Comparison of ENCODE assay signal across 8 cellular contexts in the genomic region with DNA sequence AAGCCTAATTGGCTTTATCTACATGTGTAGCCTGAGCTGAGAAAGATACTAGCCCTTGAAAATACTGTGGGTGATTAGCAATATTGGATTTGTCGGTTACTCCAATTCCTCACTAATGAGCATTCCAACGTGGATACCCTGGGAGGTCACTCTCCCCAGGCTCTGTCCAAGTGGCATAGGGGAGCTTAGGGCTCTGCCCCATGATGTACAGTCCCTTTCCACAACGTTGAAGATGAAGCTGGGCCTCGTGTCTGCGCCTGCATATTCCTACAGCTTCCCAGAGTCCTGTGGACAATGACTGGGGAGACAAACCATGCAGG. TPM values are rescaled to one million over a fixed set of nuclear protein-coding genes. Genes with fewer than 3 reads are reported as not detected.
DNase-seq lines count a peak whose midpoint lies in the region; ATAC-seq and TF ChIP-seq lines count a peak whose summit lies in the region.

No MANE protein-coding gene starts in this region.

- 30 to 38% methylated on average over 4 to 5 of the region's 5 CpGs for whole genome bisulfite sequencing in body of pancreas, 2 donors

- H3K27me3 ChIP-seq in body of pancreas = no peaks in the 10 kb centered on the region

- TF ChIP-seq CTCF in CD14-positive monocyte (IDR thresholded peaks at IDR 0.05) = no peak
- TF ChIP-seq CTCF in LNCaP clone FGC (IDR thresholded peaks at IDR 0.05; ENCODE audit: control insufficient read depth, extremely low read depth, insufficient read depth) = no peak
- TF ChIP-seq CTCF in body of pancreas (IDR thresholded peaks at IDR 0.05) = no peak

- H3K4me3 ChIP-seq in LNCaP clone FGC (ENCODE audit: low read depth, low read length) = peak overlapping the region; percentile 94
- H3K4me3 ChIP-seq in body of pancreas = no peak overlapping the region

- TF ChIP-seq POLR2A in body of pancreas (IDR thresholded peaks at IDR 0.05) = no peak

- no peak for ATAC-seq in body of pancreas
- ATAC-seq in naive thymus-derived CD8-positive, alpha-beta T cell = no peak
- no peak for ATAC-seq in GM21526 (IDR thresholded peaks at IDR 0.05; ENCODE audit: low FRiP score, unreplicated experiment)
- no peak for ATAC-seq in GM21390 (IDR thresholded peaks at IDR 0.05; ENCODE audit: unreplicated experiment)

- H3K4me1 Mint-ChIP-seq in CD14-positive monocyte = peaks cover 59% of the 10 kb centered on the region
- H3K4me1 Mint-ChIP-seq in naive thymus-derived CD8-positive, alpha-beta T cell = peaks cover 21 to 80% (median 57%) of the 10 kb centered on the region in 4 donors

- peaks cover 0 to 22% of the 10 kb centered on the region in 2 donors for H3K36me3 ChIP-seq in body of pancreas (replicated peaks in 1 of 2; ENCODE audit: insufficient read depth in 1 of 2, low read depth in 2 of 2)

- H3K27ac Mint-ChIP-seq in CD14-positive monocyte = peak overlapping the region; percentile 10 to 88 (median 82)
- H3K27ac Mint-ChIP-seq in naive thymus-derived CD8-positive, alpha-beta T cell = peak overlapping the region; percentile 76 to 100 (median 89)

- H3K9me3 ChIP-seq in body of pancreas = no peaks in the 10 kb centered on the region

- H3K9me3 Mint-ChIP-seq in CD14-positive monocyte = peaks cover 0 to 3% (median 0%) of the 10 kb centered on the region in 7 donors
- H3K9me3 Mint-ChIP-seq in naive thymus-derived CD8-positive, alpha-beta T cell = no peaks in the 10 kb centered on the region

- peaks cover 41% of the 10 kb centered on the region for H3K4me1 ChIP-seq in body of pancreas

- POLR2A ChIA-PET in naive thymus-derived CD8-positive, alpha-beta T cell (lab: Charles Lee) = interaction anchor here (0.5 to 7.0 kb wide), 11 partner anchors 8 to 673 kb away, joined by 3 to 87 read pairs (median 6); a partner anchor contains a TSS

- H3K27me3 Mint-ChIP-seq in CD14-positive monocyte (ENCODE audit: low read depth in 3 of 3) = no peaks in the 10 kb centered on the region
- no peaks in the 10 kb centered on the region for H3K27me3 Mint-ChIP-seq in naive thymus-derived CD8-positive, alpha-beta T cell

- DNase-seq in CD14-positive monocyte (ENCODE audit: low spot score) (no peak), LNCaP clone FGC (ENCODE audit: low read depth) (no peak), body of pancreas (no peak), NCI-H510A (lab: John Stamatoyannopoulos, UW) (no peak), anterior cingulate cortex (lab: John Stamatoyannopoulos, UW) (no peak)
- DNase-seq in naive thymus-derived CD8-positive, alpha-beta T cell = no peak

- peak overlapping the region in 1 of 2 donors; percentile 71 for H3K4me3 Mint-ChIP-seq in CD14-positive monocyte
- H3K4me3 Mint-ChIP-seq in naive thymus-derived CD8-positive, alpha-beta T cell = peak overlapping the region; percentile 94 to 99 (median 98)

- H3K27ac ChIP-seq in body of pancreas = peak overlapping the region in 3 of 4 donors; percentile 41 to 87 (median 79)

- intact Hi-C loops in CD14-positive monocyte (cut with micrococcal nuclease) (loop anchor here in 1 of 2 donors (5.0 to 10.0 kb wide), 5 partner anchors 74 to 674 kb away; a partner anchor contains a TSS), body of pancreas (cut with DNase I) (loop anchor here (10.0 kb wide), 1 partner anchor 264 kb away; no protein-coding TSS in a partner anchor)

- peaks cover 39 to 51% of the 10 kb centered on the region in 2 donors for H3K36me3 Mint-ChIP-seq in CD14-positive monocyte
- peaks cover 15 to 65% (median 37%) of the 10 kb centered on the region in 3 donors for H3K36me3 Mint-ChIP-seq in naive thymus-derived CD8-positive, alpha-beta T cell

RNA-seq across cellular contexts. Expression of a gene that starts 2.6 kb away (rescaled TPM):
- 10 to 100 TPM in 1 of 2 donors, 1 to 10 TPM in 1; 8.7 to 10.6 TPM for polyA plus RNA-seq in CD14-positive monocyte
- 10 to 100 TPM; 10.1 to 23.4 TPM for total RNA-seq in body of pancreas
- total RNA-seq in naive thymus-derived CD8-positive, alpha-beta T cell = 10 to 100 TPM; 24.6 to 24.9 TPM
- 10 to 100 TPM; 11.7 to 16.1 (median 12.2) TPM for polyA plus RNA-seq in naive thymus-derived CD8-positive, alpha-beta T cell

RNA-seq across cellular contexts. Expression of a gene that starts 44.5 kb away (rescaled TPM):
- 10 to 100 TPM; 26.7 to 28.4 TPM for polyA plus RNA-seq in CD14-positive monocyte
- 10 to 100 TPM in 1 of 2 donors, 1 to 10 TPM in 1; 8.9 to 14.3 TPM for total RNA-seq in body of pancreas
- 10 to 100 TPM; 35.3 to 42.8 TPM for total RNA-seq in naive thymus-derived CD8-positive, alpha-beta T cell
- polyA plus RNA-seq in naive thymus-derived CD8-positive, alpha-beta T cell = 10 to 100 TPM; 21.5 to 25.3 (median 22.6) TPM
